ENCODE assay signal across 35 cellular contexts in the genomic region with DNA sequence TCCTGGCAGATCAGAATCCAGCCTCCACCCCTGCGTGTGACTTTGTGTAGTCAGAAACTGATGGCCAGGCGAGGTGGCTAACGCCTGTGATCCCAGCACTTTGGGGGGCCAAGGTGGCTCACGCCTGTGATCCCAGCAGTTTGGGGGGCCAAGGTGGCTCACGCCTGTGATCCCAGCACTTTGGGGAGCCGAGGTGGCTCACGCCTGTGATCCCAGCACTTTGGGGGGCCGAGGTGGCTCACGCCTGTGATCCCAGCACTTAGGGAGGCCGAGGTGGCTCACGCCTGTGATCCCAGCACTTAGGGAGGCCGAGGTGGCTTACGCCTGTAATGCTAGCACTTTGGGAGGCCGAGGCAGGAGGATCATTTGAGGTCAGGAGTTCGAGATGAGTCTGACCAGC. TPM values are rescaled to one million over a fixed set of nuclear protein-coding genes. Genes with fewer than 3 reads are reported as not detected.
"Had no signal": no experiment of that assay in that cellular context is flagged by ENCODE, and none has a peak within 500 bp of the region (broad histone marks: within the 10 kb centered on the region; RNA-seq: fewer than 3 reads in every experiment).

No MANE protein-coding gene starts in this region.

- H3K9me3 Mint-ChIP-seq: activated CD4-positive, alpha-beta memory T cell treated with anti-CD3 and anti-CD28 coated beads, Interleukin-2, amount 10 ng/mL, durations not matched to agents 7 days and 5 days; activated CD4-positive, alpha-beta T cell treated with anti-CD3 and anti-CD28 coated beads, Interleukin-2, amount 10 ng/mL, durations not matched to agents 7 days and 5 days; activated naive CD8-positive, alpha-beta T cell treated with anti-CD3 and anti-CD28 coated beads, Interleukin-2, amount 50 U/mL, for 24 hours; activated T-cell treated with anti-CD3 and anti-CD28 coated beads, Interleukin-2, amount 50 U/mL, for 4 hours; activated T-helper 17 cell treated with anti-CD3 and anti-CD28 coated beads, Interleukin-2, amount 50 U/mL, for 72 hours; WTC11 had no signal

- H3K27me3 Mint-ChIP-seq: activated CD4-positive, alpha-beta memory T cell treated with anti-CD3 and anti-CD28 coated beads, Interleukin-2, amount 10 ng/mL, durations not matched to agents 7 days and 5 days; activated CD4-positive, alpha-beta T cell treated with anti-CD3 and anti-CD28 coated beads, Interleukin-2, amount 10 ng/mL, durations not matched to agents 7 days and 5 days; activated naive CD8-positive, alpha-beta T cell; activated naive CD8-positive, alpha-beta T cell treated with anti-CD3 and anti-CD28 coated beads, Interleukin-2, amount 50 U/mL, for 24 hours; activated T-helper 17 cell treated with anti-CD3 and anti-CD28 coated beads, Interleukin-2, amount 50 U/mL, for 72 hours had no signal

- H3K4me3 Mint-ChIP-seq: activated CD4-positive, alpha-beta memory T cell treated with anti-CD3 and anti-CD28 coated beads, Interleukin-2, amount 10 ng/mL, durations not matched to agents 7 days and 5 days; activated CD4-positive, alpha-beta T cell treated with anti-CD3 and anti-CD28 coated beads, Interleukin-2, amount 10 ng/mL, durations not matched to agents 7 days and 5 days; activated naive CD8-positive, alpha-beta T cell; activated naive CD8-positive, alpha-beta T cell treated with anti-CD3 and anti-CD28 coated beads, Interleukin-2, amount 50 U/mL, for 24 hours; activated T-cell treated with anti-CD3 and anti-CD28 coated beads, Interleukin-2, amount 50 U/mL, for 4 hours; WTC11 had no signal

- H3K27ac ChIP-seq: adrenal gland, body of pancreas, colonic mucosa, epithelial cell of prostate, esophagus squamous epithelium, gastroesophageal sphincter, heart right ventricle, VCaP had no signal

- H3K27ac Mint-ChIP-seq: activated CD4-positive, alpha-beta memory T cell treated with anti-CD3 and anti-CD28 coated beads, Interleukin-2, amount 10 ng/mL, durations not matched to agents 7 days and 5 days; activated naive CD8-positive, alpha-beta T cell; activated naive CD8-positive, alpha-beta T cell treated with anti-CD3 and anti-CD28 coated beads, Interleukin-2, amount 50 U/mL, for 24 hours; WTC11 had no signal

- H3K4me3 ChIP-seq: adrenal gland, body of pancreas, colonic mucosa, esophagus squamous epithelium, gastroesophageal sphincter, heart right ventricle had no signal

- H3K9me3 ChIP-seq: adrenal gland, body of pancreas, colonic mucosa, esophagus squamous epithelium, gastroesophageal sphincter, heart right ventricle had no signal

- FAIRE-seq: endometrium had no signal

- DNase-seq: activated CD4-positive, alpha-beta memory T cell treated with anti-CD3 and anti-CD28 coated beads, Interleukin-2, amount 10 ng/mL, durations not matched to agents 7 days and 5 days; activated CD4-positive, alpha-beta T cell treated with anti-CD3 and anti-CD28 coated beads for 1 hour; activated CD4-positive, alpha-beta T cell treated with anti-CD3 and anti-CD28 coated beads for 4 hours; activated CD4-positive, alpha-beta T cell treated with anti-CD3 and anti-CD28 coated beads, Interleukin-2, amount 10 ng/mL, durations not matched to agents 7 days and 5 days; activated CD4-positive, alpha-beta T cell treated with anti-CD3 and anti-CD28 coated beads, Interleukin-2, amount 50 U/mL, for 4 hours; activated effector memory CD4-positive, alpha-beta T cell treated with Interleukin-2 at 50 U/mL for 16 hours; activated gamma-delta T cell treated with Interleukin-2 at 50 U/mL for 16 hours; activated naive CD4-positive, alpha-beta T cell treated with anti-CD3 and anti-CD28 coated beads, Interleukin-2, amount 50 U/mL, for 16 hours; activated naive CD4-positive, alpha-beta T cell treated with Interleukin-2 at 50 U/mL for 16 hours; activated naive CD8-positive, alpha-beta T cell treated with anti-CD3 and anti-CD28 coated beads, Interleukin-2, amount 50 U/mL, for 24 hours; activated T-cell treated with anti-CD3 and anti-CD28 coated beads, Interleukin-2, amount 50 U/mL, for 4 hours; adrenal gland; amygdala; aorta; body of pancreas; central memory CD4-positive, alpha-beta T cell; cerebellar nuclear complex; colonic mucosa; effector CD8-positive, alpha-beta T cell; esophagus squamous epithelium; foreskin melanocyte; heart right ventricle; T-helper 2 cell had no signal

- H3K27me3 ChIP-seq: adrenal gland, body of pancreas, colonic mucosa, esophagus squamous epithelium, gastroesophageal sphincter, heart right ventricle had no signal

- H3K36me3 Mint-ChIP-seq: activated naive CD8-positive, alpha-beta T cell had no signal

- ATAC-seq: activated naive CD8-positive, alpha-beta T cell treated with anti-CD3 and anti-CD28 coated beads, Interleukin-2, amount 50 U/mL, for 24 hours; activated T-cell treated with anti-CD3 and anti-CD28 coated beads, Interleukin-2, amount 50 U/mL, for 4 hours; activated T-helper 17 cell treated with anti-CD3 and anti-CD28 coated beads, Interleukin-2, amount 50 U/mL, for 72 hours; body of pancreas; gastroesophageal sphincter; heart right ventricle; WTC11 had no signal

RNA-seq across cellular contexts. Expression of gene SCO2, which starts 12.2 kb away (rescaled TPM):
- total RNA-seq: WTC11 had no signal

RNA-seq across cellular contexts. Expression of gene MIOX, which starts 26.5 kb away (rescaled TPM):
- total RNA-seq: adrenal gland, aorta, body of pancreas, colonic mucosa, dermis microvascular lymphatic vessel endothelial cell, endothelial cell of umbilical vein, esophagus squamous epithelium, fibroblast of villous mesenchyme, gastroesophageal sphincter, glomerular endothelial cell, heart right ventricle had no signal
- polyA plus RNA-seq: adrenal gland, aorta, endothelial cell of umbilical vein, esophagus, heart right ventricle had no signal
